Comparison of ENCODE assay signal across 11 cellular contexts in the genomic region with DNA sequence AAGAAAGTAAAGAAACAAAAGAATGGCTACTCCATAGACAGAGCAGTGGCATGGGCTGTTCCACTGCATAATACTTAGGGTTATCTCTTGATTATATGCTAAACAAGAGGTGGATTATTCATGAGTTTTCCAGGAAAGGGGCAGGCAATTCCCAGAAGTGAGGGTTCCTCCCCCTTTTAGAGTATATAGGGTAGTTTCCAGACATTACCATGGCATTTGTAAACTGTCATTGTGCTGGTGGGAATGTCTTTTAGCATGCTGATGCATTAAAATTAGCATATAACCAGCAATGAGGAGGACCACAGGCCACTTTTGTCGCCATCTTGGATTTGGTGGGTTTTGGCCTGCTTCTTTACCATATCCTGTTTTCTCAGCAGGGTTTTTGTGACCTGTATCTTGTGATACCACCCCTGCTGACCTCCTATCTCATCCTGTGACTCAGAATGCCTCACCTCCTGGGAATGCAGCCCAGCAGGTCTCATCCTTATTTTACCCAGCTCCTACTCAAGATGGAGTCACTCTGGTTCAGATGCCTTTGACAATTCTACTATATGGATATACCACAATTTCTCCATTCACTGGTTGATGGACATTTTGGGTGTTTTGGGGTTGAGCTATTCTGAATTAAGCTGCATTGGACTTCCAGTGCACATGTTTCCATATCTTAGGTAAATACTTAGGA.
DNase-seq lines count a peak whose midpoint lies in the region; ATAC-seq and TF ChIP-seq lines count a peak whose summit lies in the region.
"Had no signal": no experiment of that assay in that cellular context is flagged by ENCODE, and none has a peak within 500 bp of the region (broad histone marks: within the 10 kb centered on the region; RNA-seq: fewer than 3 reads in every experiment).

No MANE protein-coding gene starts in this region.

- ATAC-seq in natural killer cell (no peak), HG03565 (IDR thresholded peaks at IDR 0.05; ENCODE audit: unreplicated experiment) (no peak), T-cell (replicated peaks in 1 of 4) (no peak)
- no peak for ATAC-seq in natural killer cell treated with Interleukin-12 subunit alpha and Interleukin-12 subunit beta and Interleukin-15 and Interleukin-18, amount 100 ng/mL, for 72 hours

- intact Hi-C loops in natural killer cell (cut with micrococcal nuclease): no loop called here

- no peaks in the 10 kb centered on the region for H3K27me3 Mint-ChIP-seq in natural killer cell (ENCODE audit: low read depth in 2 of 2)
- H3K27me3 Mint-ChIP-seq in natural killer cell treated with Interleukin-12 subunit alpha and Interleukin-12 subunit beta and Interleukin-15 and Interleukin-18, amount 100 ng/mL, for 72 hours: no peaks in the 10 kb centered on the region
- no peaks in the 10 kb centered on the region for H3K27me3 Mint-ChIP-seq in T-cell
- H3K27me3 Mint-ChIP-seq: activated naive CD8-positive, alpha-beta T cell treated with anti-CD3 and anti-CD28 coated beads, Interleukin-2, amount 10 ng/mL, durations not matched to agents 7 days and 5 days had no signal

- H3K4me3 ChIP-seq in fibroblast of pulmonary artery (replicated peaks; ENCODE audit: low read depth, low read length): no peak overlapping the region
- H3K4me3 ChIP-seq: spleen had no signal

- H3K27ac Mint-ChIP-seq in natural killer cell (peak overlapping the region; percentile 12 to 35), T-cell (no peak overlapping the region)
- H3K27ac Mint-ChIP-seq in natural killer cell treated with Interleukin-12 subunit alpha and Interleukin-12 subunit beta and Interleukin-15 and Interleukin-18, amount 100 ng/mL, for 72 hours: peak overlapping the region in 1 of 2 donors; percentile 34
- H3K27ac Mint-ChIP-seq: activated naive CD8-positive, alpha-beta T cell treated with anti-CD3 and anti-CD28 coated beads, Interleukin-2, amount 10 ng/mL, durations not matched to agents 7 days and 5 days had no signal

- POLR2A ChIA-PET in T-cell (lab: Charles Lee): no interaction called here

- H3K4me3 Mint-ChIP-seq in natural killer cell: no peak overlapping the region
- no peak overlapping the region for H3K4me3 Mint-ChIP-seq in natural killer cell treated with Interleukin-12 subunit alpha and Interleukin-12 subunit beta and Interleukin-15 and Interleukin-18, amount 100 ng/mL, for 72 hours
- no peak overlapping the region for H3K4me3 Mint-ChIP-seq in T-cell
- H3K4me3 Mint-ChIP-seq: activated naive CD8-positive, alpha-beta T cell treated with anti-CD3 and anti-CD28 coated beads, Interleukin-2, amount 10 ng/mL, durations not matched to agents 7 days and 5 days had no signal

- DNase-seq in natural killer cell: no peak
- DNase-seq in natural killer cell treated with Interleukin-12 subunit alpha and Interleukin-12 subunit beta and Interleukin-15 and Interleukin-18, amount 100 ng/mL, for 72 hours (ENCODE audit: low spot score): no peak
- DNase-seq in SW 1271 (lab: John Stamatoyannopoulos, UW): peak; percentile 62 to 75
- DNase-seq in fibroblast of pulmonary artery (ENCODE audit: low read depth): peak; percentile 18
- no peak for DNase-seq in T-cell
- no peak for DNase-seq in NCI-H1930 (lab: John Stamatoyannopoulos, UW)
- no peak for DNase-seq in middle frontal gyrus (ENCODE audit: extremely low spot score, low spot score)
- DNase-seq: activated naive CD8-positive, alpha-beta T cell treated with anti-CD3 and anti-CD28 coated beads, Interleukin-2, amount 10 ng/mL, durations not matched to agents 7 days and 5 days; MM.1S; spleen had no signal

- H3K4me1 Mint-ChIP-seq in natural killer cell: peaks cover 21 to 32% of the 10 kb centered on the region in 2 donors
- H3K4me1 Mint-ChIP-seq in natural killer cell treated with Interleukin-12 subunit alpha and Interleukin-12 subunit beta and Interleukin-15 and Interleukin-18, amount 100 ng/mL, for 72 hours (ENCODE audit: low read depth in 2 of 2): peaks cover 18 to 26% of the 10 kb centered on the region in 2 donors
- peaks cover 0 to 2% (median 2%) of the 10 kb centered on the region in 3 donors for H3K4me1 Mint-ChIP-seq in T-cell

- TF ChIP-seq CTCF in natural killer cell (IDR thresholded peaks at IDR 0.05): no peak
- TF ChIP-seq CTCF in fibroblast of pulmonary artery (IDR thresholded peaks at IDR 0.05; ENCODE audit: low read length, missing control alignments): no peak

- H3K36me3 Mint-ChIP-seq in natural killer cell (peaks cover 6% of the 10 kb centered on the region), T-cell (peaks cover 45% of the 10 kb centered on the region)
- H3K36me3 Mint-ChIP-seq in natural killer cell treated with Interleukin-12 subunit alpha and Interleukin-12 subunit beta and Interleukin-15 and Interleukin-18, amount 100 ng/mL, for 72 hours: no peaks in the 10 kb centered on the region

- CTCF ChIA-PET in T-cell (lab: Charles Lee): no interaction called here

- H3K9me3 Mint-ChIP-seq in natural killer cell (no peaks in the 10 kb centered on the region), T-cell (no peaks in the 10 kb centered on the region)
- peaks cover 4% of the 10 kb centered on the region for H3K9me3 Mint-ChIP-seq in natural killer cell treated with Interleukin-12 subunit alpha and Interleukin-12 subunit beta and Interleukin-15 and Interleukin-18, amount 100 ng/mL, for 72 hours

Comparison
In these comparisons a context has a peak if more than half of its experiments do, and no peak if none do; other contexts are left out.
1. DNase-seq: peak in SW 1271 (2 of 2) and fibroblast of pulmonary artery (single experiment); none in natural killer cell (single experiment), natural killer cell treated with Interleukin-12 subunit alpha and Interleukin-12 subunit beta and Interleukin-15 and Interleukin-18, amount 100 ng/mL, for 72 hours (single experiment), T-cell (0 of 34), NCI-H1930 (0 of 2) and middle frontal gyrus (single experiment).
2. H3K27ac Mint-ChIP-seq: peak in natural killer cell (2 of 2); none in T-cell (0 of 2).